ENCODE assay signal across 1 cellular context in the genomic region with DNA sequence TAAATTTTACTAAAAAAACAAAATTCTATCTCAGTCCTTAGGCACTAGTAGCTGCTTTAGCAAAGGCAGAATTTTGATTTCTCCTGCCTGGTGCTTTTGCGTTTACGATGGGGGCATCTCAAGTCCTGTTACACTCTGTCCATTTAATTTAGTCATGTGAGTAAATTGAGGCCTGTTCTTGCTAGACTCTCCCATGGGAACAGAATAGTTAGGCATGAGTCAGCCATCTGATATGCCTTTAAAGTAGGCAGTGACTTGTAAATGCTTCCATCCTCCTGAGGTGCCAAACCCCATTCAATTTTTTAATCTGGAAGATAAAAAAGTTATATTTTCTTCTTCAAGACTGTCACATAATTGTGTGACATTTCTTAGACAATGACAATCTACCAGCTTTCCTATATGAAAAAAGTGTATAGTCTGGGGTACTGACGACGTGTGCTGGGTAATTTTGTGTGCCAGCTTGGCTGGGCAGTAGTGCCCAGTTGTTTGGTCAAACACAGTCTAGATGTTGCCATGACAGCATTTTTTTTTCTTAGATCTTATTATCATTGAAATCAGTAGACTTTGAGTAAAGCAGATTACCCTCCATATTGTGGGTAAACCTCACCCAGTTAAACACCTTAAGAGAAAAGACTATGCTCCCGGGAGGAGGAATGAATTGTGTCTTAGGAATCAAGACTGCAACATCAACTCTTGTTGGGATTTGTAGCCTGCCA.
TF ChIP-seq lines count a peak whose summit lies in the region.

No MANE protein-coding gene starts in this region.

TF ChIP-seq in SK-N-SH treated with all-trans-retinoic acid at 6 μM for 48 hours, 23 proteins besides CTCF, POLR2A, EP300 and RAD21 (continued from another document):
- TF ChIP-seq, protein P1, sequence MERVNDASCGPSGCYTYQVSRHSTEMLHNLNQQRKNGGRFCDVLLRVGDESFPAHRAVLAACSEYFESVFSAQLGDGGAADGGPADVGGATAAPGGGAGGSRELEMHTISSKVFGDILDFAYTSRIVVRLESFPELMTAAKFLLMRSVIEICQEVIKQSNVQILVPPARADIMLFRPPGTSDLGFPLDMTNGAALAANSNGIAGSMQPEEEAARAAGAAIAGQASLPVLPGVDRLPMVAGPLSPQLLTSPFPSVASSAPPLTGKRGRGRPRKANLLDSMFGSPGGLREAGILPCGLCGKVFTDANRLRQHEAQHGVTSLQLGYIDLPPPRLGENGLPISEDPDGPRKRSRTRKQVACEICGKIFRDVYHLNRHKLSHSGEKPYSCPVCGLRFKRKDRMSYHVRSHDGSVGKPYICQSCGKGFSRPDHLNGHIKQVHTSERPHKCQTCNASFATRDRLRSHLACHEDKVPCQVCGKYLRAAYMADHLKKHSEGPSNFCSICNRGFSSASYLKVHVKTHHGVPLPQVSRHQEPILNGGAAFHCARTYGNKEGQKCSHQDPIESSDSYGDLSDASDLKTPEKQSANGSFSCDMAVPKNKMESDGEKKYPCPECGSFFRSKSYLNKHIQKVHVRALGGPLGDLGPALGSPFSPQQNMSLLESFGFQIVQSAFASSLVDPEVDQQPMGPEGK (CRISPR knock-in tag; IDR thresholded peaks at IDR 0.05; ENCODE audit: borderline replicate concordance) = no peak
- TF ChIP-seq, protein P2, sequence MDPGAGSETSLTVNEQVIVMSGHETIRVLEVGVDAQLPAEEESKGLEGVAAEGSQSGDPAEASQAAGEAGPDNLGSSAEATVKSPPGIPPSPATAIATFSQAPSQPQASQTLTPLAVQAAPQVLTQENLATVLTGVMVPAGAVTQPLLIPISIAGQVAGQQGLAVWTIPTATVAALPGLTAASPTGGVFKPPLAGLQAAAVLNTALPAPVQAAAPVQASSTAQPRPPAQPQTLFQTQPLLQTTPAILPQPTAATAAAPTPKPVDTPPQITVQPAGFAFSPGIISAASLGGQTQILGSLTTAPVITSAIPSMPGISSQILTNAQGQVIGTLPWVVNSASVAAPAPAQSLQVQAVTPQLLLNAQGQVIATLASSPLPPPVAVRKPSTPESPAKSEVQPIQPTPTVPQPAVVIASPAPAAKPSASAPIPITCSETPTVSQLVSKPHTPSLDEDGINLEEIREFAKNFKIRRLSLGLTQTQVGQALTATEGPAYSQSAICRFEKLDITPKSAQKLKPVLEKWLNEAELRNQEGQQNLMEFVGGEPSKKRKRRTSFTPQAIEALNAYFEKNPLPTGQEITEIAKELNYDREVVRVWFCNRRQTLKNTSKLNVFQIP (CRISPR knock-in tag; IDR thresholded peaks at IDR 0.05; ENCODE audit: borderline replicate concordance, low read depth) = no peak
- TF ChIP-seq GLIS3 (CRISPR knock-in tag; IDR thresholded peaks at IDR 0.05) = no peak
- TF ChIP-seq ISL1 (CRISPR knock-in tag; IDR thresholded peaks at IDR 0.05) = peak; percentile 57
- no peak for TF ChIP-seq TCF4 (CRISPR knock-in tag; IDR thresholded peaks at IDR 0.05; ENCODE audit: borderline replicate concordance)
- TF ChIP-seq CSDC2 (CRISPR knock-in tag; IDR thresholded peaks at IDR 0.05) = no peak
